ENCODE assay signal across 8 cellular contexts in genomic region chr12:6850796-6851152, GRCh38. TPM values are rescaled to one million over a fixed set of nuclear protein-coding genes. Genes with fewer than 3 reads are reported as not detected.
DNase-seq lines count a peak whose midpoint lies in the region; ATAC-seq, FAIRE-seq and TF ChIP-seq lines count a peak whose summit lies in the region.

No MANE protein-coding gene starts in this region.

- no peaks in the 10 kb centered on the region for H3K9me3 Mint-ChIP-seq in Calu3 (ENCODE audit: low read depth, unreplicated experiment)

- TF ChIP-seq POLR2A in endothelial cell of umbilical vein (IDR thresholded peaks at IDR 0.05; ENCODE audit: low read depth, low read length) (no peak), GM12892 (IDR thresholded peaks at IDR 0.05; ENCODE audit: low read depth, low read length) (no peak), GM12891 (IDR thresholded peaks at IDR 0.05; ENCODE audit: low read depth, low read length) (no peak)

- H3K27me3 ChIP-seq in PC-3 (ENCODE audit: low read length) = no peaks in the 10 kb centered on the region
- H3K27me3 ChIP-seq in endothelial cell of umbilical vein (ENCODE audit: control insufficient read depth in 2 of 2, insufficient read depth in 2 of 2, low read length in 2 of 2) = no peaks in the 10 kb centered on the region
- H3K27me3 ChIP-seq in osteoblast (ENCODE audit: insufficient read depth, low read length) = no peaks in the 10 kb centered on the region

- dilution Hi-C loops in endothelial cell of umbilical vein (cut with MboI; ENCODE audit: extremely low pct_ligation_motif_present, low sequenced_read_pairs) = no loop called here

- peak overlapping the region; percentile 86 for H3K4me3 ChIP-seq in PC-3 (ENCODE audit: low read length)
- peak overlapping the region; percentile 34 to 70 (median 38) for H3K4me3 ChIP-seq in endothelial cell of umbilical vein (replicated peaks in 1 of 3; ENCODE audit: insufficient read depth in 1 of 3, low read depth in 1 of 3, low read length in 3 of 3)
- peak overlapping the region; percentile 84 for H3K4me3 ChIP-seq in osteoblast (ENCODE audit: insufficient read depth, low read length)

- peak overlapping the region; percentile 94 for H3K4me3 Mint-ChIP-seq in Calu3 (ENCODE audit: low read depth, unreplicated experiment)

- no peaks in the 10 kb centered on the region for H3K27me3 Mint-ChIP-seq in Calu3 (ENCODE audit: unreplicated experiment)

- H3K4me2 ChIP-seq in PC-3 (ENCODE audit: low read length) (peak overlapping the region; percentile 97), endothelial cell of umbilical vein (ENCODE audit: insufficient read depth, low read length) (peak overlapping the region; percentile 74), osteoblast (ENCODE audit: insufficient read depth, low read length) (peak overlapping the region; percentile 99)

- peaks cover 15% of the 10 kb centered on the region; the same call in 1 of the 2 replicates for H3K36me3 ChIP-seq in PC-3 (ENCODE audit: low read depth, low read length)
- peaks cover 12 to 20% of the 10 kb centered on the region in 2 experiments for H3K36me3 ChIP-seq in endothelial cell of umbilical vein (ENCODE audit: control insufficient read depth in 2 of 2, extremely low read depth in 1 of 2, insufficient read depth in 2 of 2, low read length in 2 of 2)
- peaks cover 52% of the 10 kb centered on the region for H3K36me3 ChIP-seq in osteoblast (ENCODE audit: insufficient read depth, low read length)

- H3K27ac ChIP-seq in PC-3 (ENCODE audit: low read length) = peak overlapping the region; percentile 29; the same call in 1 of the 2 replicates
- no peak overlapping the region for H3K27ac ChIP-seq in endothelial cell of umbilical vein (ENCODE audit: insufficient read depth, low read depth, low read length)
- peak overlapping the region; percentile 90 for H3K27ac ChIP-seq in osteoblast (ENCODE audit: low read depth, low read length)

- peaks cover 55% of the 10 kb centered on the region for H3K79me2 ChIP-seq in PC-3 (ENCODE audit: low read length)
- H3K79me2 ChIP-seq in endothelial cell of umbilical vein (ENCODE audit: control insufficient read depth, insufficient read depth, low read length) = peaks cover 42% of the 10 kb centered on the region
- H3K79me2 ChIP-seq in osteoblast (ENCODE audit: insufficient read depth, low read length) = peaks cover 59% of the 10 kb centered on the region

- H3K9me3 ChIP-seq in PC-3 (ENCODE audit: low read length) = no peaks in the 10 kb centered on the region
- H3K9me3 ChIP-seq in endothelial cell of umbilical vein (replicated peaks; ENCODE audit: control insufficient read depth, insufficient read depth, low read length) = no peaks in the 10 kb centered on the region
- no peaks in the 10 kb centered on the region for H3K9me3 ChIP-seq in osteoblast (ENCODE audit: low read depth, low read length)

- intact Hi-C loops in Calu3 (cut with micrococcal nuclease; ENCODE audit: unreplicated experiment) = loop anchor here (1.0 kb wide), 1 partner anchor 15 kb away; no protein-coding TSS in a partner anchor
- intact Hi-C loops in PC-3 (cut with micrococcal nuclease) = loop anchor here (5.0 kb wide), 2 partner anchors 98 to 157 kb away; partner anchors contain the start of gene MLF2
- intact Hi-C loops in endothelial cell of umbilical vein (cut with micrococcal nuclease) = loop anchor here (1.0 to 2.0 kb wide), 2 partner anchors 16 to 97 kb away; partner anchors contain the start of gene MLF2

- no peak for DNase-seq in Calu3
- DNase-seq in PC-3 = no peak
- no peak for DNase-seq in endothelial cell of umbilical vein (ENCODE audit: low read depth, low spot score)
- DNase-seq in osteoblast (ENCODE audit: insufficient read length, low spot score, missing footprints) = peak; percentile 66
- DNase-seq in GM12892 (ENCODE audit: insufficient read length) = no peak
- DNase-seq in GM12891 (ENCODE audit: insufficient read length, low spot score) = no peak
- no peak for DNase-seq in NCI-H524 (lab: John Stamatoyannopoulos, UW)

- H2AFZ ChIP-seq in PC-3 (ENCODE audit: low read length) (peak overlapping the region; percentile 98), endothelial cell of umbilical vein (ENCODE audit: low read depth, low read length) (no peak overlapping the region), osteoblast (ENCODE audit: low read length) (no peak overlapping the region)

- CTCF ChIA-PET in Calu3 (lab: Charles Lee) (interaction anchor here (1.1 to 3.0 kb wide), 7 partner anchors 11 to 98 kb away, joined by 4 to 19 read pairs (median 10); partner anchors contain the start of genes GNB3, MLF2 and SPSB2), PC-3 (lab: Charles Lee) (no interaction called here), endothelial cell of umbilical vein (lab: Charles Lee) (interaction anchor here (0.7 to 4.6 kb wide), 6 partner anchors 9 to 231 kb away, joined by 3 to 30 read pairs (median 18); partner anchors contain the start of genes GNB3, MLF2, SPSB2 and TPI1)

- peak overlapping the region; percentile 89 for H3K27ac Mint-ChIP-seq in Calu3 (ENCODE audit: unreplicated experiment)

- peaks cover 49% of the 10 kb centered on the region for H3K36me3 Mint-ChIP-seq in Calu3 (ENCODE audit: insufficient read depth, unreplicated experiment)

- BruUV-seq in Calu3 (replicated peaks; lab: Mats Ljungman, UMichigan) (TSS peak; percentile 77), PC-3 (replicated peaks; lab: Mats Ljungman, UMichigan) (TSS peak; percentile 74), endothelial cell of umbilical vein (replicated peaks; lab: Mats Ljungman, UMichigan) (TSS peak; percentile 53)

- H3K4me1 ChIP-seq in PC-3 (ENCODE audit: insufficient read depth, low read length) (peaks cover 23% of the 10 kb centered on the region), endothelial cell of umbilical vein (ENCODE audit: control insufficient read depth, extremely low read depth, insufficient read depth, low read length) (peaks cover 24% of the 10 kb centered on the region), osteoblast (ENCODE audit: insufficient read depth, low read length) (peaks cover 26% of the 10 kb centered on the region)

- no peaks in the 10 kb centered on the region for H3F3A ChIP-seq in PC-3 (ENCODE audit: low read length, unreplicated experiment)

- H3K9ac ChIP-seq in PC-3 (ENCODE audit: low read length) = peak overlapping the region; percentile 79
- H3K9ac ChIP-seq in endothelial cell of umbilical vein (replicated peaks; ENCODE audit: extremely low read depth, insufficient read depth, low read length) = peak overlapping the region; percentile 37

- H3K9me1 ChIP-seq in endothelial cell of umbilical vein (replicated peaks; ENCODE audit: control insufficient read depth, extremely low read depth, insufficient read depth, low read length) = no peaks in the 10 kb centered on the region

- no peaks in the 10 kb centered on the region for H4K20me1 ChIP-seq in PC-3 (ENCODE audit: low read length)
- no peaks in the 10 kb centered on the region for H4K20me1 ChIP-seq in endothelial cell of umbilical vein (replicated peaks; ENCODE audit: control insufficient read depth, extremely low read depth, insufficient read depth, low read length)
- H4K20me1 ChIP-seq in osteoblast (ENCODE audit: insufficient read depth, low read length) = peaks cover 3% of the 10 kb centered on the region

- POLR2A ChIA-PET in PC-3 (lab: Charles Lee; ENCODE audit: unreplicated experiment) = no interaction called here
- POLR2A ChIA-PET in endothelial cell of umbilical vein (lab: Charles Lee) = interaction anchor here (1.1 to 3.2 kb wide), 3 partner anchors 9 to 127 kb away, joined by 3 to 48 read pairs (median 7); partner anchors contain the start of genes COPS7A and TPI1

- ATAC-seq in PC-3 (no peak), HG03439 (IDR thresholded peaks at IDR 0.05; ENCODE audit: unreplicated experiment) (no peak)

- no peak for TF ChIP-seq CTCF in Calu3 (IDR thresholded peaks at IDR 0.05; ENCODE audit: unreplicated experiment)
- no peak for TF ChIP-seq CTCF in PC-3 (conservative IDR thresholded peaks at IDR 0.05; ENCODE audit: low read depth, low read length)
- no peak for TF ChIP-seq CTCF in endothelial cell of umbilical vein (IDR thresholded peaks at IDR 0.05; ENCODE audit: extremely low read depth in 1 of 2, insufficient read depth in 1 of 2, low read depth in 1 of 2, low read length in 2 of 2)
- TF ChIP-seq CTCF in osteoblast (IDR thresholded peaks at IDR 0.05; ENCODE audit: extremely low read depth, low read depth, low read length) = no peak

- no peak for FAIRE-seq in endothelial cell of umbilical vein (lab: Jason Lieb, UNC)
- no peak for FAIRE-seq in GM12892 (lab: Jason Lieb, UNC)
- FAIRE-seq in GM12891 (lab: Jason Lieb, UNC) = no peak

- no peaks in the 10 kb centered on the region for H3K9me2 ChIP-seq in PC-3 (replicated peaks; ENCODE audit: low read length)

- H3K4me1 Mint-ChIP-seq in Calu3 (ENCODE audit: low read depth, unreplicated experiment) = peaks cover 27% of the 10 kb centered on the region

RNA-seq across cellular contexts. Expression of gene CDCA3, which starts 0.3 kb away (rescaled TPM):
- total RNA-seq in Calu3 (2022) (47.9 and 57.1 TPM in 2 replicates), PC-3 (2014; rRNA removed) (52.1 and 92.0 TPM in 2 replicates), endothelial cell of umbilical vein (44.3 and 44.8 TPM in 2 replicates), osteoblast (4.0 and 5.0 TPM in 2 replicates)
- polyA plus RNA-seq in endothelial cell of umbilical vein = 53.5 and 67.2 TPM in 2 replicates
- polyA plus RNA-seq in endothelial cell of umbilical vein (2011; cell fraction: cytosol; rRNA removed) = 53.7 and 54.4 TPM in 2 replicates
- 67.2 and 95.9 TPM in 2 replicates for polyA plus RNA-seq in endothelial cell of umbilical vein (2011; cell fraction: nucleus; rRNA removed)
- polyA plus RNA-seq in endothelial cell of umbilical vein (2012) = 18.0 and 42.1 TPM in 2 replicates
- polyA minus RNA-seq in endothelial cell of umbilical vein = 23.0 and 24.7 TPM in 2 replicates
- polyA minus RNA-seq in endothelial cell of umbilical vein (2011; cell fraction: cytosol; rRNA and poly(A)+ RNA removed) = 68.0 TPM
- 22.1 and 29.1 TPM in 2 replicates for polyA minus RNA-seq in endothelial cell of umbilical vein (2011; cell fraction: nucleus; rRNA and poly(A)+ RNA removed)
- polyA plus RNA-seq in GM12892 (2012; ENCODE audit: missing spikeins) = 33.6 TPM
- polyA plus RNA-seq in GM12891 (2012; ENCODE audit: low read depth, missing spikeins) = 45.0 TPM

RNA-seq across cellular contexts. Expression of gene USP5, which starts 1.2 kb away (rescaled TPM):
- total RNA-seq in Calu3 (2022) (126 and 128 TPM in 2 replicates), PC-3 (2014; rRNA removed) (107 and 113 TPM in 2 replicates), endothelial cell of umbilical vein (126 and 135 TPM in 2 replicates), osteoblast (65.7 and 77.1 TPM in 2 replicates)
- 68.9 and 69.4 TPM in 2 replicates for polyA plus RNA-seq in endothelial cell of umbilical vein
- 64.7 and 67.7 TPM in 2 replicates for polyA plus RNA-seq in endothelial cell of umbilical vein (2011; cell fraction: cytosol; rRNA removed)
- 125 and 135 TPM in 2 replicates for polyA plus RNA-seq in endothelial cell of umbilical vein (2011; cell fraction: nucleus; rRNA removed)
- 85.0 and 92.6 TPM in 2 replicates for polyA plus RNA-seq in endothelial cell of umbilical vein (2012)
- 116 TPM in 2 replicates for polyA minus RNA-seq in endothelial cell of umbilical vein
- polyA minus RNA-seq in endothelial cell of umbilical vein (2011; cell fraction: cytosol; rRNA and poly(A)+ RNA removed) = 45.7 TPM
- 34.8 and 40.9 TPM in 2 replicates for polyA minus RNA-seq in endothelial cell of umbilical vein (2011; cell fraction: nucleus; rRNA and poly(A)+ RNA removed)
- polyA plus RNA-seq in GM12892 (2012; ENCODE audit: missing spikeins) = 43.9 TPM
- 53.3 TPM for polyA plus RNA-seq in GM12891 (2012; ENCODE audit: low read depth, missing spikeins)

RNA-seq across cellular contexts. Expression of gene GNB3, which starts 10.0 kb away (rescaled TPM):
- total RNA-seq in Calu3 (2022) = not detected in 2 replicates
- total RNA-seq in PC-3 (2014; rRNA removed) = 1.8 TPM in 1 of 2 replicates, not detected in the other
- 9.4 and 14.6 TPM in 2 replicates for total RNA-seq in endothelial cell of umbilical vein
- 12.0 and 12.6 TPM in 2 replicates for polyA plus RNA-seq in endothelial cell of umbilical vein
- 2.5 and 4.2 TPM in 2 replicates for polyA plus RNA-seq in endothelial cell of umbilical vein (2011; cell fraction: cytosol; rRNA removed)
- 78.5 and 90.7 TPM in 2 replicates for polyA plus RNA-seq in endothelial cell of umbilical vein (2011; cell fraction: nucleus; rRNA removed)
- 10.8 and 12.8 TPM in 2 replicates for polyA plus RNA-seq in endothelial cell of umbilical vein (2012)
- polyA minus RNA-seq in endothelial cell of umbilical vein = 4.0 and 8.6 TPM in 2 replicates
- not detected for polyA minus RNA-seq in endothelial cell of umbilical vein (2011; cell fraction: cytosol; rRNA and poly(A)+ RNA removed)
- polyA minus RNA-seq in endothelial cell of umbilical vein (2011; cell fraction: nucleus; rRNA and poly(A)+ RNA removed) = 14.4 and 18.7 TPM in 2 replicates
- 1.4 and 2.7 TPM in 2 replicates for total RNA-seq in osteoblast
- 0.85 TPM for polyA plus RNA-seq in GM12892 (2012; ENCODE audit: missing spikeins)
- polyA plus RNA-seq in GM12891 (2012; ENCODE audit: low read depth, missing spikeins) = 1.3 TPM

RNA-seq across cellular contexts. Expression of gene TPI1, which starts 16.6 kb away (rescaled TPM):
- total RNA-seq in Calu3 (2022) (608 and 639 TPM in 2 replicates), PC-3 (2014; rRNA removed) (1,259 and 1,708 TPM in 2 replicates), endothelial cell of umbilical vein (643 and 676 TPM in 2 replicates), osteoblast (385 and 553 TPM in 2 replicates)
- 1,816 and 2,057 TPM in 2 replicates for polyA plus RNA-seq in endothelial cell of umbilical vein
- 1,485 and 1,791 TPM in 2 replicates for polyA plus RNA-seq in endothelial cell of umbilical vein (2011; cell fraction: cytosol; rRNA removed)
- 885 and 1,074 TPM in 2 replicates for polyA plus RNA-seq in endothelial cell of umbilical vein (2011; cell fraction: nucleus; rRNA removed)
- polyA plus RNA-seq in endothelial cell of umbilical vein (2012) = 716 and 864 TPM in 2 replicates
- polyA minus RNA-seq in endothelial cell of umbilical vein = 1,234 and 1,344 TPM in 2 replicates
- 498 TPM for polyA minus RNA-seq in endothelial cell of umbilical vein (2011; cell fraction: cytosol; rRNA and poly(A)+ RNA removed)
- polyA minus RNA-seq in endothelial cell of umbilical vein (2011; cell fraction: nucleus; rRNA and poly(A)+ RNA removed) = 180 and 242 TPM in 2 replicates
- polyA plus RNA-seq in GM12892 (2012; ENCODE audit: missing spikeins) = 1,446 TPM
- 1,232 TPM for polyA plus RNA-seq in GM12891 (2012; ENCODE audit: low read depth, missing spikeins)

RNA-seq across cellular contexts. Expression of gene SPSB2, which starts 22.3 kb away (rescaled TPM):
- total RNA-seq in Calu3 (2022) (18.0 and 21.5 TPM in 2 replicates), PC-3 (2014; rRNA removed) (8.4 and 9.2 TPM in 2 replicates), endothelial cell of umbilical vein (3.9 and 6.9 TPM in 2 replicates), osteoblast (11.5 and 11.9 TPM in 2 replicates)
- 3.8 and 5.6 TPM in 2 replicates for polyA plus RNA-seq in endothelial cell of umbilical vein
- polyA plus RNA-seq in endothelial cell of umbilical vein (2011; cell fraction: cytosol; rRNA removed) = 3.0 and 3.6 TPM in 2 replicates
- polyA plus RNA-seq in endothelial cell of umbilical vein (2011; cell fraction: nucleus; rRNA removed) = 1.5 and 1.8 TPM in 2 replicates
- polyA plus RNA-seq in endothelial cell of umbilical vein (2012) = 3.3 and 4.1 TPM in 2 replicates
- 0.79 and 1.0 TPM in 2 replicates for polyA minus RNA-seq in endothelial cell of umbilical vein
- 4.4 TPM for polyA minus RNA-seq in endothelial cell of umbilical vein (2011; cell fraction: cytosol; rRNA and poly(A)+ RNA removed)
- polyA minus RNA-seq in endothelial cell of umbilical vein (2011; cell fraction: nucleus; rRNA and poly(A)+ RNA removed) = 0.58 and 1.2 TPM in 2 replicates
- polyA plus RNA-seq in GM12892 (2012; ENCODE audit: missing spikeins) = 3.2 TPM
- 3.4 TPM for polyA plus RNA-seq in GM12891 (2012; ENCODE audit: low read depth, missing spikeins)
